ENCODE assay signal across 12 cellular contexts in the genomic region with DNA sequence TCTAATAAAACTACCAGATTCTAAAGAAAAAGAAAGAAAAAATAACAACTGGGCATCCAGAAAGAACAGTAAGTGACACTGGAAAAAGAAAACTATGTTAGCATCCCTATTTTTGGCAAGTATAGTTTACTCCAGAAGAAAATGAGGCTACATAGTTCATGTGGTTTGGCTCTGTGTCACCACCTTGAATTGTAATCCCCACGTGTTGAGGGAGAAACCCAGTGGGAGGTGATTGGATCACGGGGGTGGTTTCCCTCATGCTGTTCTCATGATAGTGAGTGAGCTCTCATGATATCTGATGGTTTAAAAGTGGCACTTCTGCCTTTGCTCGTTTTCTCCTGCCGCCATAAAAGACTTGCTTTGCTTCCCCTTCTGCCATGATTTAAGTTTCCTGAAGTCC.
DNase-seq lines count a peak whose midpoint lies in the region; ATAC-seq and TF ChIP-seq lines count a peak whose summit lies in the region.
"Had no signal": no experiment of that assay in that cellular context is flagged by ENCODE, and none has a peak within 500 bp of the region (broad histone marks: within the 10 kb centered on the region; RNA-seq: fewer than 3 reads in every experiment).

No MANE protein-coding gene starts in this region.

- ATAC-seq in GM21717 (IDR thresholded peaks at IDR 0.05; ENCODE audit: unreplicated experiment) (peak; percentile 92), WTC11 (no peak)

- CTCF ChIA-PET in Caco-2 (lab: Charles Lee), result no interaction called here
- CTCF ChIA-PET in WTC11 (lab: Charles Lee), result no interaction called here

- no peak overlapping the region for H3K27ac Mint-ChIP-seq in Caco-2 (ENCODE audit: unreplicated experiment)
- H3K27ac Mint-ChIP-seq in WTC11, result no peak overlapping the region
- H3K27ac Mint-ChIP-seq: type B pancreatic cell had no signal

- no peak overlapping the region for H3K4me3 ChIP-seq in Caco-2 (ENCODE audit: low read depth, low read length)

- H3K36me3 Mint-ChIP-seq in Caco-2 (ENCODE audit: insufficient read depth, unreplicated experiment) (no peaks in the 10 kb centered on the region), WTC11 (no peaks in the 10 kb centered on the region)
- H3K36me3 Mint-ChIP-seq: type B pancreatic cell had no signal

- no peaks in the 10 kb centered on the region for H3K9me3 Mint-ChIP-seq in Caco-2 (ENCODE audit: unreplicated experiment)
- no peaks in the 10 kb centered on the region for H3K9me3 Mint-ChIP-seq in WTC11
- H3K9me3 Mint-ChIP-seq: type B pancreatic cell had no signal

- H3K27me3 ChIP-seq in Caco-2 (replicated peaks; ENCODE audit: control insufficient read depth, insufficient read depth, low read length), result no peaks in the 10 kb centered on the region

- H3K27me3 Mint-ChIP-seq in Caco-2 (ENCODE audit: insufficient read depth, unreplicated experiment) (no peaks in the 10 kb centered on the region), WTC11 (ENCODE audit: low read depth) (no peaks in the 10 kb centered on the region)
- H3K27me3 Mint-ChIP-seq: type B pancreatic cell had no signal

- H3K4me1 ChIP-seq in Caco-2, result no peaks in the 10 kb centered on the region

- peak; percentile 77 for DNase-seq in Daoy (ENCODE audit: low read depth)
- DNase-seq in SK-MEL-5 (ENCODE audit: low read depth, low spot score), result peak; percentile 55
- DNase-seq in head of caudate nucleus, result peak in 30 of 42 donors; percentile 12 to 68 (median 35)
- DNase-seq in NCI-H187 (lab: John Stamatoyannopoulos, UW), result no peak
- DNase-seq in Caco-2, result no peak
- no peak for DNase-seq in NOMO-1 treated with DMSO at 0.1 percent for 48 hours (lab: John Stamatoyannopoulos, UW; ENCODE audit: unreplicated experiment)
- no peak for DNase-seq in WTC11 (ENCODE audit: low spot score)
- DNase-seq: NCI-H1436 treated with DMSO at 0.1 percent for 48 hours, small intestine, T-helper 9 cell had no signal

- no peaks in the 10 kb centered on the region for H3K36me3 ChIP-seq in Caco-2 (ENCODE audit: control insufficient read depth, insufficient read depth, low read length)

- TF ChIP-seq CTCF in Caco-2 (IDR thresholded peaks at IDR 0.05; ENCODE audit: insufficient read depth in 1 of 2, low read depth in 1 of 2, low read length in 1 of 2, severe bottlenecking in 1 of 2, unreplicated experiment in 1 of 2) (no peak), WTC11 (IDR thresholded peaks at IDR 0.05) (no peak)

- intact Hi-C loops in head of caudate nucleus (cut with DNase I) (no loop called here), Caco-2 (cut with micrococcal nuclease; ENCODE audit: unreplicated experiment) (no loop called here)

- H3K4me3 Mint-ChIP-seq in Caco-2 (ENCODE audit: unreplicated experiment), result no peak overlapping the region
- H3K4me3 Mint-ChIP-seq in WTC11, result no peak overlapping the region
- H3K4me3 Mint-ChIP-seq: type B pancreatic cell had no signal

- no peaks in the 10 kb centered on the region for H3K9me3 ChIP-seq in Caco-2

- H3K4me1 Mint-ChIP-seq in Caco-2 (ENCODE audit: low read depth, unreplicated experiment), result no peaks in the 10 kb centered on the region
- no peaks in the 10 kb centered on the region for H3K4me1 Mint-ChIP-seq in WTC11

- POLR2A ChIA-PET in Caco-2 (lab: Charles Lee) (no interaction called here), WTC11 (lab: Charles Lee) (no interaction called here)

- in situ Hi-C loops in SK-MEL-5 (cut with HindIII; ENCODE audit: low pct_unique_long_range_greater_than_20kb, low sequenced_read_pairs), result no loop called here

- BruUV-seq in Caco-2 (replicated peaks; lab: Mats Ljungman, UMichigan), result no TSS peak

TF ChIP-seq in WTC11, 78 proteins besides CTCF, POLR2A, EP300 and RAD21:
- TF ChIP-seq FOXJ3 (CRISPR knock-in tag; IDR thresholded peaks at IDR 0.05; ENCODE audit: borderline replicate concordance) (no peak), FOXK1 (CRISPR knock-in tag; IDR thresholded peaks at IDR 0.05) (no peak), NFE2L1 (CRISPR knock-in tag; IDR thresholded peaks at IDR 0.05) (no peak), ELF4 (CRISPR knock-in tag; IDR thresholded peaks at IDR 0.05; ENCODE audit: low read depth) (no peak), TCF7 (CRISPR knock-in tag; IDR thresholded peaks at IDR 0.05; ENCODE audit: low read depth) (no peak), GRHL2 (CRISPR knock-in tag; IDR thresholded peaks at IDR 0.05; ENCODE audit: insufficient replicate concordance, severe bottlenecking) (no peak)
- TF ChIP-seq, protein P1, sequence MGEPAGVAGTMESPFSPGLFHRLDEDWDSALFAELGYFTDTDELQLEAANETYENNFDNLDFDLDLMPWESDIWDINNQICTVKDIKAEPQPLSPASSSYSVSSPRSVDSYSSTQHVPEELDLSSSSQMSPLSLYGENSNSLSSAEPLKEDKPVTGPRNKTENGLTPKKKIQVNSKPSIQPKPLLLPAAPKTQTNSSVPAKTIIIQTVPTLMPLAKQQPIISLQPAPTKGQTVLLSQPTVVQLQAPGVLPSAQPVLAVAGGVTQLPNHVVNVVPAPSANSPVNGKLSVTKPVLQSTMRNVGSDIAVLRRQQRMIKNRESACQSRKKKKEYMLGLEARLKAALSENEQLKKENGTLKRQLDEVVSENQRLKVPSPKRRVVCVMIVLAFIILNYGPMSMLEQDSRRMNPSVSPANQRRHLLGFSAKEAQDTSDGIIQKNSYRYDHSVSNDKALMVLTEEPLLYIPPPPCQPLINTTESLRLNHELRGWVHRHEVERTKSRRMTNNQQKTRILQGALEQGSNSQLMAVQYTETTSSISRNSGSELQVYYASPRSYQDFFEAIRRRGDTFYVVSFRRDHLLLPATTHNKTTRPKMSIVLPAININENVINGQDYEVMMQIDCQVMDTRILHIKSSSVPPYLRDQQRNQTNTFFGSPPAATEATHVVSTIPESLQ (CRISPR knock-in tag; IDR thresholded peaks at IDR 0.05), result no peak
- TF ChIP-seq, protein P2, sequence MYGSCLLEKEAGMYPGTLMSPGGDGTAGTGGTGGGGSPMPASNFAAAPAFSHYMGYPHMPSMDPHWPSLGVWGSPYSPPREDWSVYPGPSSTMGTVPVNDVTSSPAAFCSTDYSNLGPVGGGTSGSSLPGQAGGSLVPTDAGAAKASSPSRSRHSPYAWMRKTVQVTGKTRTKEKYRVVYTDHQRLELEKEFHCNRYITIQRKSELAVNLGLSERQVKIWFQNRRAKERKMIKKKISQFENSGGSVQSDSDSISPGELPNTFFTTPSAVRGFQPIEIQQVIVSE (CRISPR knock-in tag; IDR thresholded peaks at IDR 0.05; ENCODE audit: borderline replicate concordance), result no peak
- TF ChIP-seq, protein P3, sequence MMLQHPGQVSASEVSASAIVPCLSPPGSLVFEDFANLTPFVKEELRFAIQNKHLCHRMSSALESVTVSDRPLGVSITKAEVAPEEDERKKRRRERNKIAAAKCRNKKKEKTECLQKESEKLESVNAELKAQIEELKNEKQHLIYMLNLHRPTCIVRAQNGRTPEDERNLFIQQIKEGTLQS (CRISPR knock-in tag; conservative IDR thresholded peaks at IDR 0.05), result no peak
- TF ChIP-seq, protein P4, sequence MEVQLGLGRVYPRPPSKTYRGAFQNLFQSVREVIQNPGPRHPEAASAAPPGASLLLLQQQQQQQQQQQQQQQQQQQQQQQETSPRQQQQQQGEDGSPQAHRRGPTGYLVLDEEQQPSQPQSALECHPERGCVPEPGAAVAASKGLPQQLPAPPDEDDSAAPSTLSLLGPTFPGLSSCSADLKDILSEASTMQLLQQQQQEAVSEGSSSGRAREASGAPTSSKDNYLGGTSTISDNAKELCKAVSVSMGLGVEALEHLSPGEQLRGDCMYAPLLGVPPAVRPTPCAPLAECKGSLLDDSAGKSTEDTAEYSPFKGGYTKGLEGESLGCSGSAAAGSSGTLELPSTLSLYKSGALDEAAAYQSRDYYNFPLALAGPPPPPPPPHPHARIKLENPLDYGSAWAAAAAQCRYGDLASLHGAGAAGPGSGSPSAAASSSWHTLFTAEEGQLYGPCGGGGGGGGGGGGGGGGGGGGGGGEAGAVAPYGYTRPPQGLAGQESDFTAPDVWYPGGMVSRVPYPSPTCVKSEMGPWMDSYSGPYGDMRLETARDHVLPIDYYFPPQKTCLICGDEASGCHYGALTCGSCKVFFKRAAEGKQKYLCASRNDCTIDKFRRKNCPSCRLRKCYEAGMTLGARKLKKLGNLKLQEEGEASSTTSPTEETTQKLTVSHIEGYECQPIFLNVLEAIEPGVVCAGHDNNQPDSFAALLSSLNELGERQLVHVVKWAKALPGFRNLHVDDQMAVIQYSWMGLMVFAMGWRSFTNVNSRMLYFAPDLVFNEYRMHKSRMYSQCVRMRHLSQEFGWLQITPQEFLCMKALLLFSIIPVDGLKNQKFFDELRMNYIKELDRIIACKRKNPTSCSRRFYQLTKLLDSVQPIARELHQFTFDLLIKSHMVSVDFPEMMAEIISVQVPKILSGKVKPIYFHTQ (CRISPR knock-in tag; IDR thresholded peaks at IDR 0.05), result no peak
TF ChIP-seq in WTC11: peak in this region for 0.

Comparison
In these comparisons a context has a peak if more than half of its experiments do, and no peak if none do; other contexts are left out.
1. DNase-seq: peak in Daoy (single experiment), SK-MEL-5 (single experiment) and head of caudate nucleus (30 of 42); none in NCI-H187 (0 of 2), Caco-2 (0 of 2), NOMO-1 treated with DMSO at 0.1 percent for 48 hours (single experiment) and WTC11 (single experiment).